Comparison of ENCODE assay signal across 14 cellular contexts in genomic region chr5:142065273-142065672, GRCh38. TPM values are rescaled to one million over a fixed set of nuclear protein-coding genes. Genes with fewer than 3 reads are reported as not detected.
DNase-seq lines count a peak whose midpoint lies in the region; ATAC-seq and TF ChIP-seq lines count a peak whose summit lies in the region.
"Had no signal": no experiment of that assay in that cellular context is flagged by ENCODE, and none has a peak within 500 bp of the region (broad histone marks: within the 10 kb centered on the region; RNA-seq: fewer than 3 reads in every experiment).

No MANE protein-coding gene starts in this region.

- H3K27ac ChIP-seq in mammary epithelial cell (ENCODE audit: insufficient read depth, low read depth, low read length) (no peak overlapping the region), hepatocyte (no peak overlapping the region), upper lobe of left lung (no peak overlapping the region)
- H3K27ac ChIP-seq: breast epithelium, SK-N-MC had no signal

- H3K9me2 ChIP-seq in hepatocyte (replicated peaks; ENCODE audit: insufficient read depth), result no peaks in the 10 kb centered on the region

- no peaks in the 10 kb centered on the region for H3K36me3 ChIP-seq in mammary epithelial cell (ENCODE audit: insufficient read depth, low read length)
- H3K36me3 ChIP-seq in hepatocyte (replicated peaks; ENCODE audit: insufficient read depth, low read depth), result no peaks in the 10 kb centered on the region
- H3K36me3 ChIP-seq in upper lobe of left lung, result no peaks in the 10 kb centered on the region
- H3K36me3 ChIP-seq: breast epithelium, heart left ventricle, MG63 had no signal

- H2AFZ ChIP-seq in mammary epithelial cell (ENCODE audit: low read depth, low read length), result no peak overlapping the region
- H2AFZ ChIP-seq in hepatocyte, result no peak overlapping the region

- WGBS in mammary epithelial cell (ENCODE audit: low coverage, missing lambda C conversion rate), result 67% methylated on average over 2 of the region's 2 CpGs
- 33% methylated on average over 2 of the region's 2 CpGs for WGBS in hepatocyte (ENCODE audit: low lambda C conversion rate, missing lambda C conversion rate)
- WGBS in upper lobe of left lung, 2 donors, result 50 to 58% methylated on average over 1 to 2 of the region's 2 CpGs

- no peak for TF ChIP-seq POLR2A in upper lobe of left lung (IDR thresholded peaks at IDR 0.05)

- H3K36me3 Mint-ChIP-seq in MCF 10A (ENCODE audit: insufficient read depth, unreplicated experiment) (no peaks in the 10 kb centered on the region), WTC11 (no peaks in the 10 kb centered on the region)
- H3K36me3 Mint-ChIP-seq: naive B cell had no signal

- H3K4me3 Mint-ChIP-seq in MCF 10A (ENCODE audit: unreplicated experiment), result no peak overlapping the region
- no peak overlapping the region for H3K4me3 Mint-ChIP-seq in WTC11
- H3K4me3 Mint-ChIP-seq: activated CD8-positive, alpha-beta T cell treated with anti-CD3 and anti-CD28 coated beads, Interleukin-2, amount 10 ng/mL, durations not matched to agents 7 days and 5 days; naive B cell had no signal

- no peak overlapping the region for H3K9ac ChIP-seq in mammary epithelial cell (ENCODE audit: insufficient read depth, low read length)

- TF ChIP-seq EP300 in upper lobe of left lung (IDR thresholded peaks at IDR 0.05), result no peak

- H3K9me3 Mint-ChIP-seq in MCF 10A (ENCODE audit: unreplicated experiment) (no peaks in the 10 kb centered on the region), WTC11 (no peaks in the 10 kb centered on the region)
- H3K9me3 Mint-ChIP-seq: naive B cell had no signal

- H3K27me3 ChIP-seq in mammary epithelial cell (ENCODE audit: insufficient read depth, low read length) (no peaks in the 10 kb centered on the region), hepatocyte (no peaks in the 10 kb centered on the region), upper lobe of left lung (no peaks in the 10 kb centered on the region)
- H3K27me3 ChIP-seq: breast epithelium, heart left ventricle, MG63 had no signal

- H3K4me3 ChIP-seq in mammary epithelial cell (replicated peaks in 1 of 3; ENCODE audit: insufficient read depth in 1 of 3, low read depth in 2 of 3, low read length in 3 of 3), result no peak overlapping the region
- no peak overlapping the region for H3K4me3 ChIP-seq in hepatocyte
- H3K4me3 ChIP-seq in upper lobe of left lung, result no peak overlapping the region
- H3K4me3 ChIP-seq: breast epithelium, heart left ventricle, MG63, SK-N-MC had no signal

- H3K4me1 ChIP-seq in mammary epithelial cell (ENCODE audit: insufficient read depth, low read length) (no peaks in the 10 kb centered on the region), hepatocyte (ENCODE audit: insufficient read depth) (peaks cover 6% of the 10 kb centered on the region), upper lobe of left lung (peaks cover 0 to 9% (median 6%) of the 10 kb centered on the region in 4 donors)
- H3K4me1 ChIP-seq: breast epithelium had no signal

- H3K27me3 Mint-ChIP-seq in MCF 10A (ENCODE audit: insufficient read depth, unreplicated experiment), result peaks cover 26% of the 10 kb centered on the region
- no peaks in the 10 kb centered on the region for H3K27me3 Mint-ChIP-seq in WTC11 (ENCODE audit: low read depth)

- H3K4me1 Mint-ChIP-seq in MCF 10A (ENCODE audit: insufficient read depth, unreplicated experiment) (peaks cover 6% of the 10 kb centered on the region), WTC11 (peaks cover 11% of the 10 kb centered on the region)

- CTCF ChIA-PET in MCF 10A (lab: Yijun Ruan, JAX), result no interaction called here
- CTCF ChIA-PET in mammary epithelial cell (lab: Charles Lee; ENCODE audit: low non-redundant PET), result no interaction called here
- CTCF ChIA-PET in WTC11 (lab: Charles Lee), result interaction anchor here (1.0 to 1.4 kb wide), 2 partner anchors 78 to 96 kb away, joined by 3 to 4 read pairs; partner anchors contain the start of gene RNF14

- POLR2A ChIA-PET in MCF 10A (lab: Yijun Ruan, JAX) (interaction anchor here (0.6 kb wide), 1 partner anchor 58 kb away, joined by 3 read pairs; no protein-coding TSS in a partner anchor), WTC11 (lab: Charles Lee) (no interaction called here)

- no peaks in the 10 kb centered on the region for H3K79me2 ChIP-seq in mammary epithelial cell (ENCODE audit: insufficient read depth, low read length)
- H3K79me2 ChIP-seq in hepatocyte, result no peaks in the 10 kb centered on the region

- dilution Hi-C loops in mammary epithelial cell (cut with HindIII; ENCODE audit: low sequenced_read_pairs), result loop anchor here (5.0 kb wide), 1 partner anchor 48 kb away; no protein-coding TSS in a partner anchor

- TF ChIP-seq CTCF in MCF 10A (IDR thresholded peaks at IDR 0.05; ENCODE audit: unreplicated experiment) (no peak), mammary epithelial cell (conservative IDR thresholded peaks at IDR 0.05 in 1 of 2, IDR thresholded peaks at IDR 0.05 in 1 of 2; ENCODE audit: extremely low read depth in 1 of 2, insufficient read depth in 1 of 2, low read depth in 1 of 2, low read length in 2 of 2) (no peak), WTC11 (IDR thresholded peaks at IDR 0.05) (no peak), hepatocyte (IDR thresholded peaks at IDR 0.05; ENCODE audit: poor library complexity) (no peak), upper lobe of left lung (IDR thresholded peaks at IDR 0.05) (no peak)

- intact Hi-C loops in MCF 10A (cut with micrococcal nuclease) (no loop called here), mammary epithelial cell (cut with micrococcal nuclease) (no loop called here)

- H4K20me1 ChIP-seq in mammary epithelial cell (ENCODE audit: insufficient read depth, low read length) (no peaks in the 10 kb centered on the region), hepatocyte (ENCODE audit: insufficient read depth, poor library complexity, severe bottlenecking) (no peaks in the 10 kb centered on the region)

- BruUV-seq in MCF 10A (replicated peaks; lab: Mats Ljungman, UMichigan), result no TSS peak
- BruUV-seq in mammary epithelial cell (replicated peaks; lab: Mats Ljungman, UMichigan), result no TSS peak

- H3K27ac Mint-ChIP-seq in MCF 10A (ENCODE audit: low read depth, unreplicated experiment), result no peak overlapping the region
- no peak overlapping the region for H3K27ac Mint-ChIP-seq in WTC11
- H3K27ac Mint-ChIP-seq: activated CD8-positive, alpha-beta T cell treated with anti-CD3 and anti-CD28 coated beads, Interleukin-2, amount 10 ng/mL, durations not matched to agents 7 days and 5 days had no signal

- H3K4me2 ChIP-seq in mammary epithelial cell (ENCODE audit: insufficient read depth, low read depth, low read length), result no peak overlapping the region
- no peak overlapping the region for H3K4me2 ChIP-seq in hepatocyte

- ATAC-seq in WTC11 (peak; percentile 33), upper lobe of left lung (ENCODE audit: low FRiP score in 2 of 2) (peak; percentile 6 to 34)
- ATAC-seq: activated CD8-positive, alpha-beta T cell treated with anti-CD3 and anti-CD28 coated beads, Interleukin-2, amount 10 ng/mL, durations not matched to agents 7 days and 5 days; heart left ventricle had no signal

- in situ Hi-C loops in mammary epithelial cell (cut with MboI; ENCODE audit: low sequenced_read_pairs in 2 of 2), result no loop called here

- H3K9me3 ChIP-seq in mammary epithelial cell (replicated peaks; ENCODE audit: insufficient read depth, low read length), result no peaks in the 10 kb centered on the region
- H3K9me3 ChIP-seq in hepatocyte (ENCODE audit: low read depth), result no peaks in the 10 kb centered on the region
- H3K9me3 ChIP-seq in upper lobe of left lung, result no peaks in the 10 kb centered on the region
- H3K9me3 ChIP-seq: breast epithelium, heart left ventricle, MG63 had no signal

- DNase-seq in MCF 10A (ENCODE audit: unreplicated experiment), result peak; percentile 19
- DNase-seq in mammary epithelial cell, result no peak
- peak; percentile 30 for DNase-seq in WTC11 (ENCODE audit: low spot score)
- peak; percentile 51 for DNase-seq in hepatocyte (ENCODE audit: low spot score)
- DNase-seq in upper lobe of left lung, result no peak
- DNase-seq in NCI-H187 treated with DMSO at 0.1 percent for 48 hours (lab: John Stamatoyannopoulos, UW), result no peak
- DNase-seq in stimulated activated CD4-positive, alpha-beta T cell treated with anti-CD3 and anti-CD28 coated beads, Interleukin-4, amount 100 ng/mL, for 1 hour, result no peak
- no peak for DNase-seq in stimulated activated CD4-positive, alpha-beta T cell treated with anti-CD3 and anti-CD28 coated beads, Interleukin-1b, Interleukin-23, amount 100 ng/mL, for 48 hours
- DNase-seq: activated CD8-positive, alpha-beta T cell treated with anti-CD3 and anti-CD28 coated beads, Interleukin-2, amount 10 ng/mL, durations not matched to agents 7 days and 5 days; MG63; naive B cell had no signal

RNA-seq across cellular contexts. Expression of gene NDFIP1, which starts 43.3 kb away (rescaled TPM):
- total RNA-seq in MCF 10A (2022), result 50.8 and 61.6 TPM in 2 replicates
- total RNA-seq in mammary epithelial cell, result 100 to 1,000 TPM in 1 of 2 donors, 10 to 100 TPM in 1; 40.4 to 120 TPM
- polyA plus RNA-seq in mammary epithelial cell, result 19.1 TPM
- polyA minus RNA-seq in mammary epithelial cell, result 6.6 TPM
- 26.4 to 27.6 TPM (median 26.6 TPM) in 3 replicates for total RNA-seq in WTC11 (2021)
- total RNA-seq in hepatocyte, result 80.3 and 85.0 TPM in 2 replicates
- polyA plus RNA-seq in hepatocyte, result 61.3 and 63.8 TPM in 2 replicates
- 100 to 1,000 TPM in 3 of 6 donors, 10 to 100 TPM in 3; 66.9 to 212 (median 108) TPM for total RNA-seq in upper lobe of left lung

RNA-seq across cellular contexts. Expression of gene GNPDA1, which starts 52.4 kb away (rescaled TPM):
- total RNA-seq in MCF 10A (2022) (36.1 and 60.9 TPM in 2 replicates), mammary epithelial cell (10 to 100 TPM; 29.0 to 77.2 TPM), WTC11 (2021) (54.8 to 67.3 TPM (median 62.9 TPM) in 3 replicates), hepatocyte (106 and 126 TPM in 2 replicates), upper lobe of left lung (10 to 100 TPM; 21.6 to 37.5 (median 31.7) TPM)
- polyA plus RNA-seq in mammary epithelial cell (26.8 TPM), hepatocyte (85.3 and 97.3 TPM in 2 replicates)
- 71.6 TPM for polyA minus RNA-seq in mammary epithelial cell

Comparison
In these comparisons a context has a peak if more than half of its experiments do, and no peak if none do; other contexts are left out.
1. DNase-seq: peak in MCF 10A (single experiment), WTC11 (single experiment) and hepatocyte (single experiment); none in mammary epithelial cell (single experiment), upper lobe of left lung (0 of 2), NCI-H187 treated with DMSO at 0.1 percent for 48 hours (single experiment), stimulated activated CD4-positive, alpha-beta T cell treated with anti-CD3 and anti-CD28 coated beads, Interleukin-4, amount 100 ng/mL, for 1 hour (single experiment) and stimulated activated CD4-positive, alpha-beta T cell treated with anti-CD3 and anti-CD28 coated beads, Interleukin-1b, Interleukin-23, amount 100 ng/mL, for 48 hours (single experiment).